24 cellular contexts compared by ENCODE assay signal in the genomic region with DNA sequence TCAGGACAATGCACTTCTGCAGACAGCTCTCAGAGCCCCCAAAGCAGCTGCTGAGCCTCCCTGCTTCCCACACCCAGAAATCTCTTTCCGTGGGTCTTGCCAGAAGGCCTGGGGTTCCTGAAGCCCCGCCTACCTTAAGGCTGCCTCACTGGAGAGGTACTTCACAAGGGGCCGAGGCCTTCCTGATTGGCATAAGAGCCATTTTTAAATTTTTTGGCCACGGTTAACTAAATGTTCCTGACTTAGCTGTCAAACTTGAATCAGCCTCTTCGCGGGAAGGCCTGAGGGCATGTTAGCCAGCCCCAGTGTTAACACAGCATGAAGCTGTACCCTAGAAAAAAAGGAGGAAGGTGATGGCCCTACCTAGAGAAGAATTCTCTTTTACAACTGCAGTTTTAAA. TPM values are rescaled to one million over a fixed set of nuclear protein-coding genes. Genes with fewer than 3 reads are reported as not detected.
"Had no signal": no experiment of that assay in that cellular context is flagged by ENCODE, and none has a peak within 500 bp of the region (broad histone marks: within the 10 kb centered on the region; RNA-seq: fewer than 3 reads in every experiment).

No MANE protein-coding gene starts in this region.

- ATAC-seq: gastroesophageal sphincter, heart left ventricle, natural killer cell, pancreas, right lobe of liver, T-cell had no signal

- DNase-seq: activated CD4-positive, alpha-beta T cell treated with anti-CD3 and anti-CD28 coated beads for 48 hours; activated CD4-positive, CD25-positive, alpha-beta regulatory T cell; activated CD8-positive, alpha-beta memory T cell treated with anti-CD3 and anti-CD28 coated beads, Interleukin-2, amount 50 U/mL, for 48 hours; activated effector memory CD4-positive, alpha-beta T cell treated with Interleukin-2 at 50 U/mL for 16 hours; activated naive CD4-positive, alpha-beta T cell treated with anti-CD3 and anti-CD28 coated beads, Interleukin-2, amount 10 ng/mL, durations not matched to agents 7 days and 5 days; activated T-cell treated with anti-CD3 and anti-CD28 coated beads, Interleukin-2, amount 50 U/mL, for 48 hours; aorta; brain microvascular endothelial cell; cortex of kidney; heart left ventricle; mesendoderm; natural killer cell; pancreas; right lobe of liver; small intestine; stimulated activated CD4-positive, alpha-beta T cell treated with anti-CD3 and anti-CD28 coated beads, Interleukin-15, amount 100 ng/mL, for 24 hours; stimulated activated CD4-positive, alpha-beta T cell treated with anti-CD3 and anti-CD28 coated beads, Interleukin-2, amount 100 ng/mL, for 48 hours; stomach; T-cell; T-helper 9 cell; testis had no signal

- H3K27me3 ChIP-seq: gastroesophageal sphincter, heart left ventricle, pancreas, right lobe of liver, stomach, testis had no signal

- H3K27ac ChIP-seq: brain microvascular endothelial cell, gastroesophageal sphincter, heart left ventricle, pancreas, right lobe of liver, stomach, testis had no signal

- H3K36me3 ChIP-seq: brain microvascular endothelial cell, gastroesophageal sphincter, heart left ventricle, pancreas, right lobe of liver, stomach had no signal

- H3K9me3 ChIP-seq: gastroesophageal sphincter, heart left ventricle, pancreas, right lobe of liver, stomach, testis had no signal

- FAIRE-seq: endometrium, pancreas, small intestine, urothelium cell line had no signal

- H3K4me1 ChIP-seq: gastroesophageal sphincter, heart left ventricle, right lobe of liver, testis had no signal

- H3K4me3 ChIP-seq: gastroesophageal sphincter, heart left ventricle, pancreas, right lobe of liver, stomach, testis had no signal

RNA-seq across cellular contexts. Expression of gene EPB41L4B, which starts 20.7 kb away (rescaled TPM):
- total RNA-seq: natural killer cell had no signal
